15 cellular contexts compared by ENCODE assay signal in genomic region chrX:49174723-49175122, GRCh38. TPM values are rescaled to one million over a fixed set of nuclear protein-coding genes. Genes with fewer than 3 reads are reported as not detected.
DNase-seq lines count a peak whose midpoint lies in the region; ATAC-seq, FAIRE-seq and TF ChIP-seq lines count a peak whose summit lies in the region.
"Had no signal": no experiment of that assay in that cellular context is flagged by ENCODE, and none has a peak within 500 bp of the region (broad histone marks: within the 10 kb centered on the region; RNA-seq: fewer than 3 reads in every experiment).

No MANE protein-coding gene starts in this region.

- POLR2A ChIA-PET in K562 (lab: Yijun Ruan, JAX), result interaction anchor here (0.7 kb wide), 2 partner anchors 23 to 201 kb away, joined by 3 to 5 read pairs; no protein-coding TSS in a partner anchor

- FAIRE-seq in K562 (lab: Jason Lieb, UNC), result peak; percentile 89

- CTCF ChIA-PET in K562 (lab: Yijun Ruan, JAX; ENCODE audit: low intra/inter-chr PET ratio), result no interaction called here

- no peaks in the 10 kb centered on the region for H3K27me3 Mint-ChIP-seq in stimulated activated naive CD8-positive, alpha-beta T cell treated with anti-CD3 and anti-CD28 coated beads, Interleukin-15, Interleukin-2, amounts not matched to agents 100 ng/mL and 50 ng/mL, for 24 hours
- H3K27me3 Mint-ChIP-seq in stimulated activated naive CD8-positive, alpha-beta T cell treated with anti-CD3 and anti-CD28 coated beads, Interleukin-15, amount 100 ng/mL, for 72 hours, result no peaks in the 10 kb centered on the region
- H3K27me3 Mint-ChIP-seq in effector memory CD8-positive, alpha-beta T cell, result no peaks in the 10 kb centered on the region
- H3K27me3 Mint-ChIP-seq: natural killer cell treated with Interleukin-12 subunit alpha and Interleukin-12 subunit beta and Interleukin-15 and Interleukin-18, amount 100 ng/mL, for 72 hours had no signal

- no peak for TF ChIP-seq EP300 in K562 (IDR thresholded peaks at IDR 0.05; ENCODE audit: low read length)

- ATAC-seq in stimulated activated naive CD8-positive, alpha-beta T cell treated with anti-CD3 and anti-CD28 coated beads, Interleukin-15, amount 100 ng/mL, for 72 hours, result no peak
- ATAC-seq in K562 (peak; percentile 58), HG03565 (IDR thresholded peaks at IDR 0.05; ENCODE audit: unreplicated experiment) (no peak)
- no peak for ATAC-seq in effector memory CD8-positive, alpha-beta T cell (replicated peaks)
- ATAC-seq: natural killer cell treated with Interleukin-12 subunit alpha and Interleukin-12 subunit beta and Interleukin-15 and Interleukin-18, amount 100 ng/mL, for 72 hours had no signal

- H2AFZ ChIP-seq in K562 (ENCODE audit: low read depth, low read length), result no peak overlapping the region

- H3K27ac ChIP-seq in K562 (ENCODE audit: extremely low read depth, low read depth, low read length), result peak overlapping the region; percentile 55; the same call in 1 of the 3 replicates
- H3K27ac ChIP-seq: ascending aorta, right atrium auricular region had no signal

- TF ChIP-seq RAD21 in K562 (CRISPR knock-in tag; conservative IDR thresholded peaks at IDR 0.05 in 1 of 2, IDR thresholded peaks at IDR 0.05 in 1 of 2), result no peak

- BruUV-seq in K562 (replicated peaks; lab: Mats Ljungman, UMichigan), result no TSS peak

- peaks cover 68% of the 10 kb centered on the region; the same call in 2 of the 3 replicates for H3K36me3 ChIP-seq in K562 (ENCODE audit: control insufficient read depth, insufficient read depth, low read length)

- peaks cover 3% of the 10 kb centered on the region for H3K9me1 ChIP-seq in K562 (ENCODE audit: control insufficient read depth, insufficient read depth, low read length)

- H4K20me1 ChIP-seq in K562 (replicated peaks; ENCODE audit: control insufficient read depth, insufficient read depth, low read length), result no peaks in the 10 kb centered on the region; the same call in 1 of the 2 replicates

- no peaks in the 10 kb centered on the region for H3K27me3 ChIP-seq in K562 (ENCODE audit: control insufficient read depth in 2 of 2, insufficient read depth in 2 of 2, low read length in 2 of 2)
- H3K27me3 ChIP-seq: ascending aorta, right atrium auricular region, tibial nerve had no signal

- no peak overlapping the region for H3K27ac Mint-ChIP-seq in stimulated activated naive CD8-positive, alpha-beta T cell treated with anti-CD3 and anti-CD28 coated beads, Interleukin-15, Interleukin-2, amounts not matched to agents 100 ng/mL and 50 ng/mL, for 24 hours
- no peak overlapping the region for H3K27ac Mint-ChIP-seq in stimulated activated naive CD8-positive, alpha-beta T cell treated with anti-CD3 and anti-CD28 coated beads, Interleukin-15, amount 100 ng/mL, for 72 hours
- H3K27ac Mint-ChIP-seq in effector memory CD8-positive, alpha-beta T cell, result peak overlapping the region in 1 of 2 donors; percentile 29
- H3K27ac Mint-ChIP-seq: activated T-helper 1 cell treated with anti-CD3 and anti-CD28 coated beads, Interleukin-12 subunit alpha, Interleukin-12 subunit beta, Interleukin-2, Interleukin-4 antibody, amounts not matched to agents 30 ng/mL and 10 ng/mL and 1 ng/mL, durations not matched to agents 14 hours and 24 hours and 36 hours; natural killer cell treated with Interleukin-12 subunit alpha and Interleukin-12 subunit beta and Interleukin-15 and Interleukin-18, amount 100 ng/mL, for 72 hours had no signal

- in situ Hi-C loops in K562 (cut with MboI), result no loop called here

- no peaks in the 10 kb centered on the region for H3K9me3 ChIP-seq in K562 (replicated peaks; ENCODE audit: control insufficient read depth, insufficient read depth, low read depth, low read length)
- H3K9me3 ChIP-seq: ascending aorta, right atrium auricular region, tibial nerve had no signal

- no peak for TF ChIP-seq CTCF in K562 (IDR thresholded peaks at IDR 0.05 in 2 of 3, conservative IDR thresholded peaks at IDR 0.05 in 1 of 3; ENCODE audit: insufficient read depth in 2 of 3, low read depth in 1 of 3, low read length in 3 of 3)

- DNase-seq in stimulated activated naive CD8-positive, alpha-beta T cell treated with anti-CD3 and anti-CD28 coated beads, Interleukin-15, amount 100 ng/mL, for 72 hours, result no peak
- DNase-seq in K562 (ENCODE audit: extremely low read depth in 1 of 4, low spot score in 3 of 4) (peak in 2 of 4 experiments; percentile 41 to 73), posterior cingulate gyrus (no peak)
- DNase-seq in effector memory CD8-positive, alpha-beta T cell, result no peak
- DNase-seq: DMS79; NCI-H1930; NCI-H748 treated with DMSO at 0.1 percent for 48 hours; stimulated activated CD8-positive, alpha-beta memory T cell treated with anti-CD3 and anti-CD28 coated beads, Interleukin-4, amount 100 ng/mL, for 48 hours had no signal

- peak overlapping the region; percentile 17 for H3K4me3 Mint-ChIP-seq in stimulated activated naive CD8-positive, alpha-beta T cell treated with anti-CD3 and anti-CD28 coated beads, Interleukin-15, Interleukin-2, amounts not matched to agents 100 ng/mL and 50 ng/mL, for 24 hours
- H3K4me3 Mint-ChIP-seq in stimulated activated naive CD8-positive, alpha-beta T cell treated with anti-CD3 and anti-CD28 coated beads, Interleukin-15, amount 100 ng/mL, for 72 hours, result peak overlapping the region in 1 of 2 donors; percentile 24
- no peak overlapping the region for H3K4me3 Mint-ChIP-seq in effector memory CD8-positive, alpha-beta T cell
- H3K4me3 Mint-ChIP-seq: activated T-helper 1 cell treated with anti-CD3 and anti-CD28 coated beads, Interleukin-12 subunit alpha, Interleukin-12 subunit beta, Interleukin-2, Interleukin-4 antibody, amounts not matched to agents 30 ng/mL and 10 ng/mL and 1 ng/mL, durations not matched to agents 14 hours and 24 hours and 36 hours; natural killer cell treated with Interleukin-12 subunit alpha and Interleukin-12 subunit beta and Interleukin-15 and Interleukin-18, amount 100 ng/mL, for 72 hours had no signal

- peaks cover 30% of the 10 kb centered on the region for H3K36me3 Mint-ChIP-seq in stimulated activated naive CD8-positive, alpha-beta T cell treated with anti-CD3 and anti-CD28 coated beads, Interleukin-15, Interleukin-2, amounts not matched to agents 100 ng/mL and 50 ng/mL, for 24 hours (ENCODE audit: low read depth)
- H3K36me3 Mint-ChIP-seq in effector memory CD8-positive, alpha-beta T cell (ENCODE audit: insufficient read depth), result peaks cover 46% of the 10 kb centered on the region
- H3K36me3 Mint-ChIP-seq: natural killer cell treated with Interleukin-12 subunit alpha and Interleukin-12 subunit beta and Interleukin-15 and Interleukin-18, amount 100 ng/mL, for 72 hours had no signal

- peak; percentile 12; the same call in 1 of the 2 replicates for TF ChIP-seq POLR2A in K562 (conservative IDR thresholded peaks at IDR 0.05)

- H3K4me2 ChIP-seq in K562 (ENCODE audit: insufficient read depth, low read length), result peak overlapping the region; percentile 63

- 33% methylated on average over 3 of the region's 3 CpGs for WGBS in K562 (ENCODE audit: insufficient coverage, low coverage, missing lambda C conversion rate)

- intact Hi-C loops in K562 (cut with micrococcal nuclease), result loop anchor here (2.0 to 10.0 kb wide), 4 partner anchors 52 to 370 kb away; partner anchors contain the start of genes GPKOW, HDAC6, OTUD5 and TFE3
- intact Hi-C loops in posterior cingulate gyrus (cut with DNase I), result no loop called here

- peaks cover 30% of the 10 kb centered on the region for H3K79me2 ChIP-seq in K562 (ENCODE audit: control insufficient read depth, insufficient read depth, low read length)

- H3K4me1 Mint-ChIP-seq in stimulated activated naive CD8-positive, alpha-beta T cell treated with anti-CD3 and anti-CD28 coated beads, Interleukin-15, Interleukin-2, amounts not matched to agents 100 ng/mL and 50 ng/mL, for 24 hours (ENCODE audit: low read depth), result peaks cover 24% of the 10 kb centered on the region
- peaks cover 48% of the 10 kb centered on the region for H3K4me1 Mint-ChIP-seq in stimulated activated naive CD8-positive, alpha-beta T cell treated with anti-CD3 and anti-CD28 coated beads, Interleukin-15, amount 100 ng/mL, for 72 hours
- H3K4me1 Mint-ChIP-seq in effector memory CD8-positive, alpha-beta T cell (ENCODE audit: low read depth in 2 of 2), result peaks cover 13 to 18% of the 10 kb centered on the region in 2 donors

- H3K4me3 ChIP-seq in K562, result no peak overlapping the region
- H3K4me3 ChIP-seq: ascending aorta, right atrium auricular region, tibial nerve had no signal

- H3K9ac ChIP-seq in K562 (ENCODE audit: insufficient read depth in 1 of 2, low read depth in 2 of 2, low read length in 2 of 2), result peak overlapping the region in 1 of 2 experiments; percentile 30; a peak in 1 of 4 replicates

- no peaks in the 10 kb centered on the region for H3K9me3 Mint-ChIP-seq in stimulated activated naive CD8-positive, alpha-beta T cell treated with anti-CD3 and anti-CD28 coated beads, Interleukin-15, Interleukin-2, amounts not matched to agents 100 ng/mL and 50 ng/mL, for 24 hours
- H3K9me3 Mint-ChIP-seq in stimulated activated naive CD8-positive, alpha-beta T cell treated with anti-CD3 and anti-CD28 coated beads, Interleukin-15, amount 100 ng/mL, for 72 hours, result no peaks in the 10 kb centered on the region
- no peaks in the 10 kb centered on the region for H3K9me3 Mint-ChIP-seq in effector memory CD8-positive, alpha-beta T cell
- H3K9me3 Mint-ChIP-seq: activated T-helper 1 cell treated with anti-CD3 and anti-CD28 coated beads, Interleukin-12 subunit alpha, Interleukin-12 subunit beta, Interleukin-2, Interleukin-4 antibody, amounts not matched to agents 30 ng/mL and 10 ng/mL and 1 ng/mL, durations not matched to agents 14 hours and 24 hours and 36 hours; natural killer cell treated with Interleukin-12 subunit alpha and Interleukin-12 subunit beta and Interleukin-15 and Interleukin-18, amount 100 ng/mL, for 72 hours had no signal

- peaks cover 33 to 62% of the 10 kb centered on the region in 2 experiments for H3K4me1 ChIP-seq in K562 (replicated peaks in 1 of 2; ENCODE audit: control insufficient read depth in 2 of 2, insufficient read depth in 2 of 2, low read length in 2 of 2)

RNA-seq across cellular contexts. Expression of gene PLP2, which starts 3.0 kb away (rescaled TPM):
- total RNA-seq in K562 (2011; cell fraction: chromatin; rRNA removed; ENCODE audit: low replicate concordance), result 74.1 and 122 TPM in 2 replicates
- total RNA-seq in K562 (2011; cell fraction: nucleolus; rRNA removed), result 138 and 180 TPM in 2 replicates
- 178 and 233 TPM in 2 replicates for total RNA-seq in K562 (2011; cell fraction: nucleoplasm; rRNA removed)
- total RNA-seq in K562 (2014; rRNA removed) (34.7 and 55.2 TPM in 2 replicates), K562 (2014; rRNA removed; fragmentation: Illumina TruSeq; extraction: Trizol) (65.1 and 67.8 TPM in 2 replicates), K562 (2015; rRNA removed; fragmentation: Illumina TruSeq; extraction: Trizol) (70.4 and 73.0 TPM in 2 replicates), K562 (2021) (106 and 112 TPM in 2 replicates)
- polyA plus RNA-seq in K562 (2011; rRNA removed) (169 and 175 TPM in 2 replicates), K562 (2014; fragmentation: Illumina TruSeq; extraction: Trizol) (199 and 236 TPM in 2 replicates), K562 (2014; fragmentation: Nextera tagmentation; extraction: Ambion mirVana) (100 to 1,000 TPM; 117 to 208 TPM), K562 (2014; rRNA removed) (63.0 and 96.3 TPM in 2 replicates)
- 367 and 379 TPM in 2 replicates for polyA plus RNA-seq in K562 (2011; cell fraction: cytosol; rRNA removed)
- polyA plus RNA-seq in K562 (2011; cell fraction: nucleus; rRNA removed), result 76.0 and 82.2 TPM in 2 replicates
- polyA plus RNA-seq in K562 (2012), result 170 and 356 TPM in 2 replicates
- polyA minus RNA-seq in K562 (2011; rRNA and poly(A)+ RNA removed), result 88.3 and 104 TPM in 2 replicates
- 55.9 and 80.5 TPM in 2 replicates for polyA minus RNA-seq in K562 (2011; cell fraction: cytosol; rRNA and poly(A)+ RNA removed)
- polyA minus RNA-seq in K562 (2011; cell fraction: nucleus; rRNA and poly(A)+ RNA removed), result 8.6 and 18.3 TPM in 2 replicates

RNA-seq across cellular contexts. Expression of gene PRICKLE3, which starts 11.4 kb away (rescaled TPM):
- 44.7 and 103 TPM in 2 replicates for total RNA-seq in K562 (2011; cell fraction: chromatin; rRNA removed; ENCODE audit: low replicate concordance)
- 65.1 and 65.2 TPM in 2 replicates for total RNA-seq in K562 (2011; cell fraction: nucleolus; rRNA removed)
- 41.5 and 44.2 TPM in 2 replicates for total RNA-seq in K562 (2011; cell fraction: nucleoplasm; rRNA removed)
- total RNA-seq in K562 (2014; rRNA removed), result 24.7 and 26.8 TPM in 2 replicates
- 6.8 and 8.7 TPM in 2 replicates for total RNA-seq in K562 (2014; rRNA removed; fragmentation: Illumina TruSeq; extraction: Trizol)
- 10.2 and 11.2 TPM in 2 replicates for total RNA-seq in K562 (2015; rRNA removed; fragmentation: Illumina TruSeq; extraction: Trizol)
- total RNA-seq in K562 (2021), result 43.8 and 44.3 TPM in 2 replicates
- polyA plus RNA-seq in K562 (2011; rRNA removed), result 14.0 and 22.0 TPM in 2 replicates
- polyA plus RNA-seq in K562 (2011; cell fraction: cytosol; rRNA removed), result 13.3 and 26.4 TPM in 2 replicates
- 49.4 and 83.5 TPM in 2 replicates for polyA plus RNA-seq in K562 (2011; cell fraction: nucleus; rRNA removed)
- 28.6 and 29.5 TPM in 2 replicates for polyA plus RNA-seq in K562 (2012)
- 19.1 and 19.4 TPM in 2 replicates for polyA plus RNA-seq in K562 (2014; fragmentation: Illumina TruSeq; extraction: Trizol)
- polyA plus RNA-seq in K562 (2014; fragmentation: Nextera tagmentation; extraction: Ambion mirVana), result 1 to 10 TPM; 1.1 to 1.4 TPM
- 23.7 and 32.8 TPM in 2 replicates for polyA plus RNA-seq in K562 (2014; rRNA removed)
- 10.3 and 12.1 TPM in 2 replicates for polyA minus RNA-seq in K562 (2011; rRNA and poly(A)+ RNA removed)
- 30.0 and 34.3 TPM in 2 replicates for polyA minus RNA-seq in K562 (2011; cell fraction: cytosol; rRNA and poly(A)+ RNA removed)
- 18.0 and 18.3 TPM in 2 replicates for polyA minus RNA-seq in K562 (2011; cell fraction: nucleus; rRNA and poly(A)+ RNA removed)

RNA-seq across cellular contexts. Expression of gene MAGIX, which starts 12.2 kb away (rescaled TPM):
- 3.0 TPM in 2 replicates for total RNA-seq in K562 (2011; cell fraction: chromatin; rRNA removed; ENCODE audit: low replicate concordance)
- total RNA-seq in K562 (2011; cell fraction: nucleolus; rRNA removed), result 1.8 and 2.7 TPM in 2 replicates
- total RNA-seq in K562 (2011; cell fraction: nucleoplasm; rRNA removed), result 2.5 and 4.6 TPM in 2 replicates
- total RNA-seq in K562 (2014; rRNA removed) (2.5 and 3.5 TPM in 2 replicates), K562 (2014; rRNA removed; fragmentation: Illumina TruSeq; extraction: Trizol) (0.32 and 0.33 TPM in 2 replicates), K562 (2015; rRNA removed; fragmentation: Illumina TruSeq; extraction: Trizol) (0.47 and 0.79 TPM in 2 replicates), K562 (2021) (2.2 and 2.4 TPM in 2 replicates)
- polyA plus RNA-seq in K562 (2011; rRNA removed) (0.78 and 1.6 TPM in 2 replicates), K562 (2014; fragmentation: Illumina TruSeq; extraction: Trizol) (0.28 and 1.2 TPM in 2 replicates), K562 (2014; fragmentation: Nextera tagmentation; extraction: Ambion mirVana) (under 1 TPM; 0.08 to 0.22 TPM), K562 (2014; rRNA removed) (1.4 and 1.9 TPM in 2 replicates)
- 2.6 and 4.7 TPM in 2 replicates for polyA plus RNA-seq in K562 (2011; cell fraction: cytosol; rRNA removed)
- 2.2 and 4.1 TPM in 2 replicates for polyA plus RNA-seq in K562 (2011; cell fraction: nucleus; rRNA removed)
- 1.1 and 1.7 TPM in 2 replicates for polyA plus RNA-seq in K562 (2012)
- polyA minus RNA-seq in K562 (2011; rRNA and poly(A)+ RNA removed), result 0.91 and 1.2 TPM in 2 replicates
- 1.0 and 2.2 TPM in 2 replicates for polyA minus RNA-seq in K562 (2011; cell fraction: cytosol; rRNA and poly(A)+ RNA removed)
- 2.2 and 2.7 TPM in 2 replicates for polyA minus RNA-seq in K562 (2011; cell fraction: nucleus; rRNA and poly(A)+ RNA removed)

RNA-seq across cellular contexts. Expression of gene SYP, which starts 25.3 kb away (rescaled TPM):
- total RNA-seq in K562 (2011; cell fraction: chromatin; rRNA removed; ENCODE audit: low replicate concordance), result 4.8 and 8.4 TPM in 2 replicates
- total RNA-seq in K562 (2011; cell fraction: nucleolus; rRNA removed), result 6.8 and 7.3 TPM in 2 replicates
- 6.0 and 10.6 TPM in 2 replicates for total RNA-seq in K562 (2011; cell fraction: nucleoplasm; rRNA removed)
- total RNA-seq in K562 (2014; rRNA removed) (3.4 and 3.9 TPM in 2 replicates), K562 (2014; rRNA removed; fragmentation: Illumina TruSeq; extraction: Trizol) (2.2 and 2.6 TPM in 2 replicates), K562 (2015; rRNA removed; fragmentation: Illumina TruSeq; extraction: Trizol) (1.5 and 1.6 TPM in 2 replicates), K562 (2021) (2.1 and 3.0 TPM in 2 replicates)
- polyA plus RNA-seq in K562 (2011; rRNA removed) (3.9 and 5.1 TPM in 2 replicates), K562 (2014; fragmentation: Illumina TruSeq; extraction: Trizol) (2.4 and 2.9 TPM in 2 replicates), K562 (2014; fragmentation: Nextera tagmentation; extraction: Ambion mirVana) (under 1 TPM; 0.48 to 0.52 TPM), K562 (2014; rRNA removed) (3.6 and 4.3 TPM in 2 replicates)
- polyA plus RNA-seq in K562 (2011; cell fraction: cytosol; rRNA removed), result 5.7 and 10.1 TPM in 2 replicates
- 3.8 and 7.1 TPM in 2 replicates for polyA plus RNA-seq in K562 (2011; cell fraction: nucleus; rRNA removed)
- polyA plus RNA-seq in K562 (2012), result 1.8 and 4.5 TPM in 2 replicates
- 1.6 and 3.3 TPM in 2 replicates for polyA minus RNA-seq in K562 (2011; rRNA and poly(A)+ RNA removed)
- polyA minus RNA-seq in K562 (2011; cell fraction: cytosol; rRNA and poly(A)+ RNA removed), result 1.3 and 4.0 TPM in 2 replicates
- polyA minus RNA-seq in K562 (2011; cell fraction: nucleus; rRNA and poly(A)+ RNA removed), result 3.8 and 4.0 TPM in 2 replicates

RNA-seq across cellular contexts. Expression of gene GPKOW, which starts 51.2 kb away (rescaled TPM):
- 13.7 and 27.7 TPM in 2 replicates for total RNA-seq in K562 (2011; cell fraction: chromatin; rRNA removed; ENCODE audit: low replicate concordance)
- 19.3 and 21.2 TPM in 2 replicates for total RNA-seq in K562 (2011; cell fraction: nucleolus; rRNA removed)
- total RNA-seq in K562 (2011; cell fraction: nucleoplasm; rRNA removed), result 16.6 and 19.1 TPM in 2 replicates
- total RNA-seq in K562 (2014; rRNA removed) (44.8 and 49.6 TPM in 2 replicates), K562 (2014; rRNA removed; fragmentation: Illumina TruSeq; extraction: Trizol) (15.0 and 16.6 TPM in 2 replicates), K562 (2015; rRNA removed; fragmentation: Illumina TruSeq; extraction: Trizol) (23.6 and 23.8 TPM in 2 replicates), K562 (2021) (29.7 and 30.0 TPM in 2 replicates)
- polyA plus RNA-seq in K562 (2011; rRNA removed) (30.1 and 34.3 TPM in 2 replicates), K562 (2014; fragmentation: Illumina TruSeq; extraction: Trizol) (31.3 and 31.4 TPM in 2 replicates), K562 (2014; fragmentation: Nextera tagmentation; extraction: Ambion mirVana) (1 to 10 TPM; 3.7 to 4.5 TPM), K562 (2014; rRNA removed) (30.4 and 37.4 TPM in 2 replicates)
- polyA plus RNA-seq in K562 (2011; cell fraction: cytosol; rRNA removed), result 27.5 and 32.8 TPM in 2 replicates
- polyA plus RNA-seq in K562 (2011; cell fraction: nucleus; rRNA removed), result 20.6 and 21.4 TPM in 2 replicates
- 25.4 and 35.2 TPM in 2 replicates for polyA plus RNA-seq in K562 (2012)
- 21.1 and 27.6 TPM in 2 replicates for polyA minus RNA-seq in K562 (2011; rRNA and poly(A)+ RNA removed)
- polyA minus RNA-seq in K562 (2011; cell fraction: cytosol; rRNA and poly(A)+ RNA removed), result 15.4 and 17.1 TPM in 2 replicates
- polyA minus RNA-seq in K562 (2011; cell fraction: nucleus; rRNA and poly(A)+ RNA removed), result 4.6 and 8.4 TPM in 2 replicates
